ENCODE assay signal across 17 cellular contexts in genomic region chr12:3554547-3555115, GRCh38.
"Had no signal": no experiment of that assay in that cellular context is flagged by ENCODE, and none has a peak within 500 bp of the region (broad histone marks: within the 10 kb centered on the region; RNA-seq: fewer than 3 reads in every experiment).

No MANE protein-coding gene starts in this region.

- H3K4me1 ChIP-seq: colonic mucosa, suprapubic skin, tibial artery, upper lobe of right lung had no signal

- H3K4me3 ChIP-seq: colonic mucosa, heart left ventricle, lung, right atrium auricular region, suprapubic skin, tibial artery, upper lobe of right lung had no signal

- H3K36me3 ChIP-seq: colonic mucosa, heart left ventricle, right atrium auricular region, suprapubic skin, tibial artery, upper lobe of right lung had no signal

- DNase-seq: colonic mucosa; effector CD4-positive, alpha-beta T cell; heart left ventricle; hippocampal formation; left colon; left ventricle myocardium superior; mesenchymal stem cell; naive B cell; small intestine; stimulated activated CD4-positive, alpha-beta T cell treated with anti-CD3 and anti-CD28 coated beads, Interleukin-12 subunit alpha, Interleukin-12 subunit beta, amount 100 ng/mL, for 4 hours; stimulated activated naive CD4-positive, alpha-beta T cell treated with Interleukin-2 at 50 U/mL for 16 hours; upper lobe of right lung had no signal

- H3K9me3 ChIP-seq: colonic mucosa, heart left ventricle, right atrium auricular region, suprapubic skin, tibial artery, upper lobe of right lung had no signal

- FAIRE-seq: frontal cortex, small intestine had no signal

- H3K27ac ChIP-seq: colonic mucosa, heart left ventricle, right atrium auricular region, suprapubic skin, tibial artery, upper lobe of right lung had no signal

- H3K27me3 ChIP-seq: colonic mucosa, right atrium auricular region, upper lobe of right lung had no signal
